Comparison of ENCODE assay signal across 17 cellular contexts in the genomic region with DNA sequence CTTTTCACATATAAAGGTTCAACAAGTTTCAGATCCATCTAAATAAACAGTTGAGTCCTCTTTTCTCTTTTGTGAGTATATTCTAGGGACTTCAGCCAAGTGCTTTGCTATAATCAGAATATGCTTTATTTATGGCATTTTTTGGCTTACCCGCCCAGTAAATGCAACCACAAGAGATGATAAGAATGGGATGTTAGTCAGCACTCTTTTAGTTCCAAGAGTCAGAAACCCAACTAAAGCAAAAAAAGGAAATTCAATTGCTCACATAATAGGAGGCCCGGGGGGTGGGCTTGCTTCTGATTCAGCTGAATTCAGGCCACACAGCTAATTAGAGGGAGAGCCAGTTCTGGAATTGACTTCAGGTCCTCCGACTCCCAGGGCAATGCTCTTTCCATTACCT.
DNase-seq lines count a peak whose midpoint lies in the region; ATAC-seq and TF ChIP-seq lines count a peak whose summit lies in the region.
"Had no signal": no experiment of that assay in that cellular context is flagged by ENCODE, and none has a peak within 500 bp of the region (broad histone marks: within the 10 kb centered on the region; RNA-seq: fewer than 3 reads in every experiment).

No MANE protein-coding gene starts in this region.

- no peak overlapping the region for H3K4me3 Mint-ChIP-seq in endodermal cell
- H3K4me3 Mint-ChIP-seq: central memory CD8-positive, alpha-beta T cell; natural killer cell treated with Interleukin-12 subunit alpha and Interleukin-12 subunit beta and Interleukin-15 and Interleukin-18, amount 100 ng/mL, for 72 hours; stimulated activated memory B cell treated with anti-CD40 and anti-IgM and Interleukin-4, amounts not matched to agents 10 μg/mL and 1 μg/mL and 100 μg/mL, for 72 hours had no signal

- H3K9me3 Mint-ChIP-seq in endodermal cell = no peaks in the 10 kb centered on the region
- H3K9me3 Mint-ChIP-seq: central memory CD8-positive, alpha-beta T cell; natural killer cell treated with Interleukin-12 subunit alpha and Interleukin-12 subunit beta and Interleukin-15 and Interleukin-18, amount 100 ng/mL, for 72 hours; stimulated activated memory B cell treated with anti-CD40 and anti-IgM and Interleukin-4, amounts not matched to agents 10 μg/mL and 1 μg/mL and 100 μg/mL, for 72 hours had no signal

- no peak overlapping the region for H3K4me3 ChIP-seq in retinal pigment epithelial cell (ENCODE audit: low read length)
- H3K4me3 ChIP-seq in spleen = no peak overlapping the region
- no peak overlapping the region for H3K4me3 ChIP-seq in endodermal cell (ENCODE audit: low read length)
- H3K4me3 ChIP-seq in lower lobe of right lung = no peak overlapping the region
- H3K4me3 ChIP-seq: lung had no signal

- no peak for TF ChIP-seq POLR2A in spleen (IDR thresholded peaks at IDR 0.05)

- TF ChIP-seq CTCF in retinal pigment epithelial cell (conservative IDR thresholded peaks at IDR 0.05; ENCODE audit: low read depth, low read length) (no peak), spleen (IDR thresholded peaks at IDR 0.05 in 8 of 11, conservative IDR thresholded peaks at IDR 0.05 in 3 of 11) (no peak), endodermal cell (conservative IDR thresholded peaks at IDR 0.05) (no peak), lower lobe of right lung (IDR thresholded peaks at IDR 0.05) (no peak)

- H3K27ac ChIP-seq in spleen (no peak overlapping the region), endodermal cell (ENCODE audit: low read depth, low read length) (no peak overlapping the region), lower lobe of right lung (no peak overlapping the region)
- H3K27ac ChIP-seq: epithelial cell of prostate had no signal

- no peak overlapping the region for H3K9ac ChIP-seq in endodermal cell (ENCODE audit: extremely low read depth, low read length, poor library complexity, severe bottlenecking)

- H3K36me3 Mint-ChIP-seq in endodermal cell (ENCODE audit: low read depth) = no peaks in the 10 kb centered on the region
- H3K36me3 Mint-ChIP-seq: natural killer cell treated with Interleukin-12 subunit alpha and Interleukin-12 subunit beta and Interleukin-15 and Interleukin-18, amount 100 ng/mL, for 72 hours had no signal

- H3K36me3 ChIP-seq in spleen = peaks cover 0 to 7% (median 0%) of the 10 kb centered on the region in 6 donors
- no peaks in the 10 kb centered on the region for H3K36me3 ChIP-seq in endodermal cell (ENCODE audit: control insufficient read depth, insufficient read depth, low read length)
- H3K36me3 ChIP-seq in lower lobe of right lung = no peaks in the 10 kb centered on the region

- no peak overlapping the region for H3K27ac Mint-ChIP-seq in endodermal cell
- H3K27ac Mint-ChIP-seq: natural killer cell treated with Interleukin-12 subunit alpha and Interleukin-12 subunit beta and Interleukin-15 and Interleukin-18, amount 100 ng/mL, for 72 hours; stimulated activated memory B cell treated with anti-CD40 and anti-IgM and Interleukin-4, amounts not matched to agents 10 μg/mL and 1 μg/mL and 100 μg/mL, for 72 hours had no signal

- H3K9me3 ChIP-seq in spleen (no peaks in the 10 kb centered on the region), endodermal cell (ENCODE audit: control insufficient read depth, low read length) (no peaks in the 10 kb centered on the region), lower lobe of right lung (no peaks in the 10 kb centered on the region)

- no peaks in the 10 kb centered on the region for H3K4me1 Mint-ChIP-seq in endodermal cell

- H3K27me3 Mint-ChIP-seq in endodermal cell (ENCODE audit: insufficient read depth) = no peaks in the 10 kb centered on the region
- H3K27me3 Mint-ChIP-seq: central memory CD8-positive, alpha-beta T cell; natural killer cell treated with Interleukin-12 subunit alpha and Interleukin-12 subunit beta and Interleukin-15 and Interleukin-18, amount 100 ng/mL, for 72 hours; stimulated activated memory B cell treated with anti-CD40 and anti-IgM and Interleukin-4, amounts not matched to agents 10 μg/mL and 1 μg/mL and 100 μg/mL, for 72 hours had no signal

- no peak for ATAC-seq in lower lobe of right lung
- ATAC-seq: HCT116; natural killer cell treated with Interleukin-12 subunit alpha and Interleukin-12 subunit beta and Interleukin-15 and Interleukin-18, amount 100 ng/mL, for 72 hours; right cardiac atrium; stimulated activated memory B cell treated with anti-CD40 and anti-IgM and Interleukin-4, amounts not matched to agents 10 μg/mL and 1 μg/mL and 100 μg/mL, for 72 hours had no signal

- H3K27me3 ChIP-seq in spleen (replicated peaks in 1 of 7) = no peaks in the 10 kb centered on the region
- no peaks in the 10 kb centered on the region for H3K27me3 ChIP-seq in endodermal cell (ENCODE audit: control insufficient read depth, insufficient read depth, low read length, poor library complexity, severe bottlenecking)
- H3K27me3 ChIP-seq in lower lobe of right lung (ENCODE audit: low read depth) = no peaks in the 10 kb centered on the region

- intact Hi-C loops in spleen (cut with DNase I; ENCODE audit: low total_unique reads) (no loop called here), lower lobe of right lung (cut with DNase I) (no loop called here)

- peak; percentile 52 for DNase-seq in ELR (ENCODE audit: low read depth)
- DNase-seq in RPMI7951 (ENCODE audit: low read depth) = peak; percentile 72
- DNase-seq in dedifferentiated amniotic fluid mesenchymal stem cell (ENCODE audit: extremely low spot score) = peak; percentile 72
- peak; percentile 12 for DNase-seq in retinal pigment epithelial cell (ENCODE audit: low read depth)
- no peak for DNase-seq in spleen
- no peak for DNase-seq in endodermal cell
- DNase-seq in lower lobe of right lung = no peak
- DNase-seq: activated naive CD4-positive, alpha-beta T cell; NK-92 treated with Interleukin-12 subunit alpha and Interleukin-12 subunit beta, amount 100 ng/mL, for 24 hours; right cardiac atrium; SIG-M5 had no signal

- peaks cover 0 to 17% (median 7%) of the 10 kb centered on the region in 6 donors for H3K4me1 ChIP-seq in spleen
- no peaks in the 10 kb centered on the region for H3K4me1 ChIP-seq in endodermal cell (ENCODE audit: control insufficient read depth, insufficient read depth, low read length)
- no peaks in the 10 kb centered on the region for H3K4me1 ChIP-seq in lower lobe of right lung

- 52 to 67% (median 54%) methylated on average over 3 of the region's 3 CpGs for WGBS in spleen, 5 donors
- WGBS in endodermal cell (ENCODE audit: insufficient coverage in 1 of 2, insufficient read length in 1 of 2), 2 experiments = 93 to 100% methylated on average over 1 to 3 of the region's 3 CpGs

Comparison
In these comparisons a context has a peak if more than half of its experiments do, and no peak if none do; other contexts are left out.
1. DNase-seq: peak in ELR (single experiment), RPMI7951 (single experiment), dedifferentiated amniotic fluid mesenchymal stem cell (single experiment) and retinal pigment epithelial cell (single experiment); none in spleen (single experiment), endodermal cell (single experiment) and lower lobe of right lung (single experiment).